1 cellular context compared by ENCODE assay signal in the genomic region with DNA sequence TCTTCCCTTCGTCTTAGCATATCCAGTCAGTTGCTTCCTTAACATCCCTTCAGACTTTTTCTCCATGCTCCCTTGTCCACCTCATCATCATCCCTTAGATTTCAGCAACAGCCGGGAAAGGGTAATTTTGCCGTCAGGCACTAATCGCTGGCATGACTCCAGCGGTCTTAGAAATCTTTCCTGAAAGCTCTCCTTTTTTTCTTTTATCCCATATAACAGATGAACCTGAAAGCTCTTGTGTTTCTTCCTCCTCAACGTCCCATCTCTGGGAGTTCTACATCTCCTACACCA.
TF ChIP-seq lines count a peak whose summit lies in the region.

No MANE protein-coding gene starts in this region.

TF ChIP-seq in WTC11, 78 proteins besides CTCF, POLR2A, EP300 and RAD21 (continued from another document):
- TF ChIP-seq, protein P1, sequence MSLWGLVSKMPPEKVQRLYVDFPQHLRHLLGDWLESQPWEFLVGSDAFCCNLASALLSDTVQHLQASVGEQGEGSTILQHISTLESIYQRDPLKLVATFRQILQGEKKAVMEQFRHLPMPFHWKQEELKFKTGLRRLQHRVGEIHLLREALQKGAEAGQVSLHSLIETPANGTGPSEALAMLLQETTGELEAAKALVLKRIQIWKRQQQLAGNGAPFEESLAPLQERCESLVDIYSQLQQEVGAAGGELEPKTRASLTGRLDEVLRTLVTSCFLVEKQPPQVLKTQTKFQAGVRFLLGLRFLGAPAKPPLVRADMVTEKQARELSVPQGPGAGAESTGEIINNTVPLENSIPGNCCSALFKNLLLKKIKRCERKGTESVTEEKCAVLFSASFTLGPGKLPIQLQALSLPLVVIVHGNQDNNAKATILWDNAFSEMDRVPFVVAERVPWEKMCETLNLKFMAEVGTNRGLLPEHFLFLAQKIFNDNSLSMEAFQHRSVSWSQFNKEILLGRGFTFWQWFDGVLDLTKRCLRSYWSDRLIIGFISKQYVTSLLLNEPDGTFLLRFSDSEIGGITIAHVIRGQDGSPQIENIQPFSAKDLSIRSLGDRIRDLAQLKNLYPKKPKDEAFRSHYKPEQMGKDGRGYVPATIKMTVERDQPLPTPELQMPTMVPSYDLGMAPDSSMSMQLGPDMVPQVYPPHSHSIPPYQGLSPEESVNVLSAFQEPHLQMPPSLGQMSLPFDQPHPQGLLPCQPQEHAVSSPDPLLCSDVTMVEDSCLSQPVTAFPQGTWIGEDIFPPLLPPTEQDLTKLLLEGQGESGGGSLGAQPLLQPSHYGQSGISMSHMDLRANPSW (CRISPR knock-in tag; conservative IDR thresholded peaks at IDR 0.05; ENCODE audit: low read depth) = no peak
- TF ChIP-seq JUN (CRISPR knock-in tag; IDR thresholded peaks at IDR 0.05) = no peak
- no peak for TF ChIP-seq ZNF138 (CRISPR knock-in tag; conservative IDR thresholded peaks at IDR 0.05)
- no peak for TF ChIP-seq NFATC4 (CRISPR knock-in tag; IDR thresholded peaks at IDR 0.05)
- no peak for TF ChIP-seq EMX1 (CRISPR knock-in tag; IDR thresholded peaks at IDR 0.05)
- no peak for TF ChIP-seq MYBL2 (CRISPR knock-in tag; IDR thresholded peaks at IDR 0.05)
TF ChIP-seq in WTC11: peak in this region for 0.
